ENCODE assay signal across 8 cellular contexts in the genomic region with DNA sequence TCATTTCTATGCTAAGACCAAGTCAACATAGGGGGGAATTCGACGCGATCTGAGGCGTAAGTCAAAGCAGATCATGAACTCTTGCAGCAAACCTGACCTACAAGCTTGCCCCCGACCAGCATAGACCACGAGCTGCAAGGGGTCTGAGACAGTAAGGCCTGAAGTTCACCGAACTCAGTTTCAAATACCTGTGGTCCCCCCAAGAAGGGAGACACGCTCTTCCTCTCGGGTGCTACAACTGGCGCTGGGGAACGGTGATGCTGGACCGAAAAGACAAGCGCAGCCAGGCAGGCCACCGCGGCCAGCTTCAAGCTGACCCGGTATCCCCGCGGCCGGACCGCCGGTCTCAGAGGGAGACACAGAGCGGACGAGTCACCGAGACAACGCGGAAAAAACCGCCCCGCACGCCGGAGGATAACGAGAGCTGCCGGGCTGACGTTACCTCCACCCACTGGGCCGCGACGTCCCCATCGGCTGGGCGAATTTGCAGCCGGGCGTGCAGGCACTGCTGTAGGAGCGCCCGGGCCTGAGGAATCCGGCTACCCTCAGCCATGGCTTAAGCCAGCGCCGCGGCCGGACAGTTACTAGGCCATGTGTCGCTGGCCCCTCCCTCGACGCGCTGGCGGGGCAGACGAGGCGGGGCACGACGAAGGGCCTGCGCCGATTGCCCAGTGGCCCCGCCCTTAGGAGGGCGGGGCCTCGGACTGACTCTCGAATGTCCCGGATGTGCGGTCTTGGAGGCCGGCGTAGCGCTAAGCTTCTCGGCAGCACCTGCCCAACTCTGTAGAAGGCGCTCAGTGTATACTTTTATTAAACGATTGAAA. TPM values are rescaled to one million over a fixed set of nuclear protein-coding genes. Genes with fewer than 3 reads are reported as not detected.
DNase-seq lines count a peak whose midpoint lies in the region; ATAC-seq, FAIRE-seq and TF ChIP-seq lines count a peak whose summit lies in the region.

A gene (minus strand): TSS at position 666 of the 824 bp plus-strand sequence. CDS start 113 bp downstream, at position 553.

- no peak for TF ChIP-seq CTCF in BE2C (IDR thresholded peaks at IDR 0.05; ENCODE audit: low read depth, low read length)

- DNase-seq in BE2C (peak; percentile 96), GM19239 (ENCODE audit: insufficient read length, low spot score) (peak; percentile 85), NCI-H524 (lab: John Stamatoyannopoulos, UW) (peak; percentile 98 to 99)
- DNase-seq in activated CD4-positive, alpha-beta T cell treated with anti-CD3 and anti-CD28 coated beads for 48 hours = peak; percentile 93
- DNase-seq in stimulated activated CD4-positive, alpha-beta T cell treated with anti-CD3 and anti-CD28 coated beads, Interleukin-1b, Interleukin-23, amount 100 ng/mL, for 4 hours (ENCODE audit: low read depth in 2 of 2) = peak; percentile 87 to 90

- H3K9me3 ChIP-seq in BE2C = no peaks in the 10 kb centered on the region

- FAIRE-seq in GM19239 (lab: Jason Lieb, UNC) (peak; percentile 87), colon (lab: Jason Lieb, UNC) (peak; percentile 93)

- peaks cover 3% of the 10 kb centered on the region; the same call in 1 of the 2 replicates for H3K4me1 ChIP-seq in BE2C

- peak; percentile 98 for ATAC-seq in HG03457 (IDR thresholded peaks at IDR 0.05; ENCODE audit: unreplicated experiment)

- peak within 1 kb of the TSS; percentile 90 for H3K4me3 ChIP-seq in BE2C (ENCODE audit: low read depth, low read length)

- H3K27me3 ChIP-seq in BE2C (no peaks in the 10 kb centered on the region), layer of hippocampus (ENCODE audit: control insufficient read depth, insufficient read depth, low read length) (no peaks in the 10 kb centered on the region)

- peak within 1 kb of the TSS; percentile 94 for H3K27ac ChIP-seq in layer of hippocampus (ENCODE audit: low read depth, low read length)

- peaks cover 4% of the 10 kb centered on the region for H3K36me3 ChIP-seq in BE2C

RNA-seq across cellular contexts. Expression of the gene that starts here (rescaled TPM):
- polyA plus RNA-seq in BE2C (2012; ENCODE audit: insufficient read depth, insufficient read length, low read depth) = 14.1 TPM

Comparison
In these comparisons a context has a peak if more than half of its experiments do, and no peak if none do; other contexts are left out.
1. Peak in every context shown above with its lines: DNase-seq, ATAC-seq, H3K4me3 ChIP-seq and H3K27ac ChIP-seq.